Comparison of ENCODE assay signal across 8 cellular contexts in the genomic region with DNA sequence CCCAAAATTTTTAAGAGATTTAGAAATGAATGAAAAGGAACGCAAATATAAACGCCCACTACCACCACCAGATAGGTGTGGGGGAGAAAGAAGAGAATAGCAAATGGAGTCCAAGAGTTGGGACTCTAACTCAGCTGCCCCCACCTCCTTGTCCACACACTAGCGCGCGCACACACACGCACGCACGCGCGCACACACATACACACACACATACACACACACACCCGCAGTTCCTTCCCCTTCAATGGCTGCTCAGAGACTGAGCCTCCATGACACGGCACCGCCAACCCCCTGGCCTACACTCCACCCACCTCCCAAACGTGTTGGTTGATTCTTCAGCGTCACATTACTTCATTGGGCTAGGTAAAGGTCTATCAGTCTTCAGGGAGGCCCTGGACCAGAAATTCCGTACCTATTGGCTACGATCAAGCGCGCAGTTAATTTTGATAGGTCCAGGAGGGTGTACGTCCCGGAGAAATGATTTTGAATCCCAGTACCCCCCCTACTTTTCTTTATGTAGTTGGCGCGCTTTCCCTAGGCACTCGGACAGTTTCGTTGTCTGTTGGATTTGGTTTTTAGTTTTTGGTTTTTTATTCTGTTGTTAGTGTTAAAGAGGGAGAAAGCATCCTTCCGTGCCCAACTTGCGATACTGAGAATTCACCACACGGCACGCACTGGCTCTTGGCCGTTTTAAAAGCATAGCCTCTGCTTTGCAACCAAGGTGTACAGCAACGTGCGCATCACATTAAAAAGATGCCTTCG. TPM values are rescaled to one million over a fixed set of nuclear protein-coding genes. Genes with fewer than 3 reads are reported as not detected.
DNase-seq lines count a peak whose midpoint lies in the region; ATAC-seq and TF ChIP-seq lines count a peak whose summit lies in the region.

Gene ANP32E, minus strand, starts transcription at position 261 of the 762 bp plus-strand sequence. CDS start 326 bp downstream, outside the sequence.

- peak within 1 kb of the TSS; percentile 99 for H3K27ac ChIP-seq in left ventricle myocardium inferior (replicated peaks)

- peaks cover 2% of the 10 kb centered on the region for H3K36me3 ChIP-seq in left ventricle myocardium inferior

- H3K27me3 ChIP-seq in left ventricle myocardium inferior (ENCODE audit: low read depth), result no peaks in the 10 kb centered on the region

- H3K4me3 Mint-ChIP-seq in T-helper 17 cell (no peak within 1 kb of the TSS), progenitor cell of endocrine pancreas (ENCODE audit: low read depth) (no peak within 1 kb of the TSS)

- H3K27ac Mint-ChIP-seq in T-helper 17 cell, result peak within 1 kb of the TSS; percentile 47
- H3K27ac Mint-ChIP-seq in progenitor cell of endocrine pancreas, result peak within 1 kb of the TSS; percentile 91

- H3K27me3 Mint-ChIP-seq in T-helper 17 cell, result no peaks in the 10 kb centered on the region
- peaks cover 3% of the 10 kb centered on the region for H3K27me3 Mint-ChIP-seq in progenitor cell of endocrine pancreas

- peak; percentile 100 for DNase-seq in NCI-H1694 treated with DMSO at 0.1 percent for 48 hours (lab: John Stamatoyannopoulos, UW)
- DNase-seq in T-helper 17 cell, result peak; percentile 79 to 90 (median 86)
- peak in 55 of 56 donors; percentile 46 to 98 (median 89) for DNase-seq in amygdala (lab: John Stamatoyannopoulos, UW)
- peak; percentile 94 for DNase-seq in left ventricle myocardium inferior
- peak; percentile 88 for DNase-seq in progenitor cell of endocrine pancreas (ENCODE audit: low spot score, unreplicated experiment)
- DNase-seq in ureter (ENCODE audit: low spot score), result peak; percentile 97

- peaks cover 34% of the 10 kb centered on the region for H3K4me1 ChIP-seq in left ventricle myocardium inferior

- H3K9me3 ChIP-seq in T-helper 17 cell (ENCODE audit: control insufficient read depth, low read length, poor library complexity, severe bottlenecking) (no peaks in the 10 kb centered on the region), left ventricle myocardium inferior (replicated peaks) (no peaks in the 10 kb centered on the region)

- H3K36me3 Mint-ChIP-seq in T-helper 17 cell (ENCODE audit: low read depth), result peaks cover 6% of the 10 kb centered on the region
- no peaks in the 10 kb centered on the region for H3K36me3 Mint-ChIP-seq in progenitor cell of endocrine pancreas (ENCODE audit: insufficient read depth)

- TF ChIP-seq CTCF in left ventricle myocardium inferior (IDR thresholded peaks at IDR 0.05; ENCODE audit: borderline replicate concordance) (peak; percentile 33), progenitor cell of endocrine pancreas (IDR thresholded peaks at IDR 0.05; ENCODE audit: unreplicated experiment) (peak; percentile 31)

- ATAC-seq in GM18498 (IDR thresholded peaks at IDR 0.05; ENCODE audit: unreplicated experiment), result peak; percentile 90
- peak; percentile 86 for ATAC-seq in HG02938 (IDR thresholded peaks at IDR 0.05; ENCODE audit: unreplicated experiment)
- peak; percentile 86 for ATAC-seq in T-helper 17 cell

- H3K4me1 Mint-ChIP-seq in T-helper 17 cell (peaks cover 19% of the 10 kb centered on the region), progenitor cell of endocrine pancreas (ENCODE audit: low read depth) (peaks cover 19% of the 10 kb centered on the region)

- no peaks in the 10 kb centered on the region for H3K9me3 Mint-ChIP-seq in progenitor cell of endocrine pancreas (ENCODE audit: low read depth)

- intact Hi-C loops in left ventricle myocardium inferior (cut with micrococcal nuclease), result no loop called here

- peak within 1 kb of the TSS; percentile 99 for H3K4me3 ChIP-seq in left ventricle myocardium inferior

RNA-seq across cellular contexts. Expression of gene ANP32E, which starts in this region (rescaled TPM):
- total RNA-seq in T-helper 17 cell, result 10 to 100 TPM; 45.4 to 50.2 TPM
- 29.3 TPM for total RNA-seq in left ventricle myocardium inferior
- total RNA-seq in progenitor cell of endocrine pancreas, result 52.1 TPM in 2 replicates
- total RNA-seq in ureter, result 23.4 TPM

Comparison
In these comparisons a context has a peak if more than half of its experiments do, and no peak if none do; other contexts are left out.
1. Peak in every context shown above with its lines: DNase-seq, ATAC-seq, H3K4me3 ChIP-seq and H3K27ac ChIP-seq.